ENCODE assay signal across 1 cellular context in the genomic region with DNA sequence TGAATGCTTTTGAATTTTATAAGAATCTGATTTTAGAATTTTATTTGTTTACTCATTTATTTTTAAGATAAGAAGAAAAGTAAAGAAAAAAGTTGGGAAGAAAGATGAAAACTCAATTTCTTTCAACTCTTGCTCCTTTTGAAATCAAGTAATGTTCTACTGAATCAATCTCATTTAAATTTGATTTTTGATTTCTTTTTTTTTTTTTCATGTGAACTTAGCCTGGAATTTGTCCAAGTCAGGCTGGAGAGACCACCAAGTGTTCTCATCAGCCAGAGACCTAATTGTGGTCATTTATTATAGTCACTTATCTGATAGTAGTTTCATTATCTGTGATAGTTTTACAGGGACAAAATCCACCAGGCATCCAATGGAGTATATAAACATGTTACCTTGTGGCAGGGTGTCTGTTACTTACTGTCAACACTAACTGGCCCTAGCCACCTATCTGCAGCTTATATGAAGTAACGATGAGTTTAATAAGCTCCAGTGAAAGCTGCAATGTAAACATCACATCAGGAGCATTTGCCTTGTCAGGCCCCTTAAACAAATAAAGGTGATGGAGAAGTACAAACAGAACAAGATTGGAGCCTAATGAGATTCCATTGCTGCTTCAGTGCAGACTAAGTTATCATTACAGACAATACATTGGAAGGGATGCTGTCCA.
TF ChIP-seq lines count a peak whose summit lies in the region.

No MANE protein-coding gene starts in this region.

TF ChIP-seq in HEK293, 187 proteins besides CTCF, POLR2A, EP300 and RAD21 (continued from another document):
- TF ChIP-seq, protein P1, sequence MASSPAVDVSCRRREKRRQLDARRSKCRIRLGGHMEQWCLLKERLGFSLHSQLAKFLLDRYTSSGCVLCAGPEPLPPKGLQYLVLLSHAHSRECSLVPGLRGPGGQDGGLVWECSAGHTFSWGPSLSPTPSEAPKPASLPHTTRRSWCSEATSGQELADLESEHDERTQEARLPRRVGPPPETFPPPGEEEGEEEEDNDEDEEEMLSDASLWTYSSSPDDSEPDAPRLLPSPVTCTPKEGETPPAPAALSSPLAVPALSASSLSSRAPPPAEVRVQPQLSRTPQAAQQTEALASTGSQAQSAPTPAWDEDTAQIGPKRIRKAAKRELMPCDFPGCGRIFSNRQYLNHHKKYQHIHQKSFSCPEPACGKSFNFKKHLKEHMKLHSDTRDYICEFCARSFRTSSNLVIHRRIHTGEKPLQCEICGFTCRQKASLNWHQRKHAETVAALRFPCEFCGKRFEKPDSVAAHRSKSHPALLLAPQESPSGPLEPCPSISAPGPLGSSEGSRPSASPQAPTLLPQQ (tag by site-specific recombination; IDR thresholded peaks at IDR 0.05) = no peak
- TF ChIP-seq ZNF473 (tag by site-specific recombination; IDR thresholded peaks at IDR 0.05) (no peak), ZNF658 (tag by site-specific recombination; IDR thresholded peaks at IDR 0.05) (no peak), ZNF785 (tag by site-specific recombination; IDR thresholded peaks at IDR 0.05) (no peak), ZNF341 (tag by site-specific recombination; IDR thresholded peaks at IDR 0.05; ENCODE audit: low read depth) (no peak), ZFP41 (tag by site-specific recombination; IDR thresholded peaks at IDR 0.05; ENCODE audit: borderline replicate concordance) (no peak), ZNF777 (tag by site-specific recombination; IDR thresholded peaks at IDR 0.05; ENCODE audit: borderline replicate concordance) (no peak), WT1 (tag by site-specific recombination; IDR thresholded peaks at IDR 0.05) (peak; percentile 92), ZNF654 (tag by site-specific recombination; IDR thresholded peaks at IDR 0.05; ENCODE audit: low read depth) (no peak), GLIS2 (tag by site-specific recombination; IDR thresholded peaks at IDR 0.05) (no peak), ZNF76 (tag by site-specific recombination; IDR thresholded peaks at IDR 0.05; ENCODE audit: borderline replicate concordance, low read depth) (no peak), SCRT1 (tag by site-specific recombination; IDR thresholded peaks at IDR 0.05; ENCODE audit: borderline replicate concordance) (peak; percentile 52; the same call in 1 of the 2 replicates), ZNF433 (tag by site-specific recombination; IDR thresholded peaks at IDR 0.05; ENCODE audit: low read depth) (no peak), ZNF133 (tag by site-specific recombination; IDR thresholded peaks at IDR 0.05) (no peak), SETDB1 (IDR thresholded peaks at IDR 0.05; ENCODE audit: insufficient read length, low read length) (no peak), ZNF10 (tag by site-specific recombination; IDR thresholded peaks at IDR 0.05) (peak; percentile 62; the same call in 1 of the 2 replicates), ZNF2 (tag by site-specific recombination; IDR thresholded peaks at IDR 0.05) (0 out of 2 replicates have a peak, but pooled peaks have one; percentile 34), TRIM28 (IDR thresholded peaks at IDR 0.05; ENCODE audit: borderline replicate concordance, low read length) (peak; percentile 78; the same call in 1 of the 2 replicates), ZNF701 (tag by site-specific recombination; IDR thresholded peaks at IDR 0.05) (no peak), EGR2 (tag by site-specific recombination; IDR thresholded peaks at IDR 0.05; ENCODE audit: low read depth) (no peak), ZNF624 (tag by site-specific recombination; IDR thresholded peaks at IDR 0.05) (no peak), ZNF560 (tag by site-specific recombination; IDR thresholded peaks at IDR 0.05; ENCODE audit: borderline replicate concordance) (no peak), INSM2 (tag by site-specific recombination; IDR thresholded peaks at IDR 0.05) (no peak), ZNF174 (tag by site-specific recombination; IDR thresholded peaks at IDR 0.05) (no peak), ZNF580 (tag by site-specific recombination; IDR thresholded peaks at IDR 0.05) (peak; percentile 95), ZNF132 (tag by site-specific recombination; IDR thresholded peaks at IDR 0.05; ENCODE audit: borderline replicate concordance) (no peak), ZNF146 (tag by site-specific recombination; IDR thresholded peaks at IDR 0.05) (peak; percentile 21; the same call in 1 of the 2 replicates), ZSCAN16 (tag by site-specific recombination; IDR thresholded peaks at IDR 0.05) (no peak), KLF16 (tag by site-specific recombination; IDR thresholded peaks at IDR 0.05) (0 out of 2 replicates have a peak, but pooled peaks have one; percentile 18), REPIN1 (tag by site-specific recombination; IDR thresholded peaks at IDR 0.05; ENCODE audit: low read depth) (no peak), MEIS1 (CRISPR knock-in tag; IDR thresholded peaks at IDR 0.05; ENCODE audit: borderline replicate concordance) (no peak), ZNF184 (tag by site-specific recombination; IDR thresholded peaks at IDR 0.05) (no peak), ZNF571 (tag by site-specific recombination; IDR thresholded peaks at IDR 0.05) (no peak), ZNF350 (tag by site-specific recombination; IDR thresholded peaks at IDR 0.05) (no peak), ZNF335 (tag by site-specific recombination; conservative IDR thresholded peaks at IDR 0.05) (no peak; the same call in 1 of the 2 replicates), ZNF610 (tag by site-specific recombination; IDR thresholded peaks at IDR 0.05; ENCODE audit: borderline replicate concordance) (peak; percentile 75; the same call in 1 of the 2 replicates), ZNF514 (tag by site-specific recombination; IDR thresholded peaks at IDR 0.05) (no peak), ZNF629 (tag by site-specific recombination; IDR thresholded peaks at IDR 0.05) (peak; percentile 48; the same call in 1 of the 2 replicates), SP2 (tag by site-specific recombination; IDR thresholded peaks at IDR 0.05) (no peak), PRDM1 (tag by site-specific recombination; IDR thresholded peaks at IDR 0.05) (no peak), ZNF600 (tag by site-specific recombination; IDR thresholded peaks at IDR 0.05) (no peak), ZNF544 (tag by site-specific recombination; IDR thresholded peaks at IDR 0.05) (no peak), ZNF24 (tag by site-specific recombination; IDR thresholded peaks at IDR 0.05) (0 out of 2 replicates have a peak, but pooled peaks have one; percentile 18), ZNF426 (tag by site-specific recombination; IDR thresholded peaks at IDR 0.05) (no peak), YY2 (tag by site-specific recombination; IDR thresholded peaks at IDR 0.05) (no peak), ZNF660 (tag by site-specific recombination; IDR thresholded peaks at IDR 0.05) (no peak), GLI4 (tag by site-specific recombination; IDR thresholded peaks at IDR 0.05) (no peak), HOXC10 (CRISPR knock-in tag; IDR thresholded peaks at IDR 0.05) (no peak), ZNF510 (tag by site-specific recombination; IDR thresholded peaks at IDR 0.05; ENCODE audit: insufficient replicate concordance) (no peak)
- TF ChIP-seq, protein P2, sequence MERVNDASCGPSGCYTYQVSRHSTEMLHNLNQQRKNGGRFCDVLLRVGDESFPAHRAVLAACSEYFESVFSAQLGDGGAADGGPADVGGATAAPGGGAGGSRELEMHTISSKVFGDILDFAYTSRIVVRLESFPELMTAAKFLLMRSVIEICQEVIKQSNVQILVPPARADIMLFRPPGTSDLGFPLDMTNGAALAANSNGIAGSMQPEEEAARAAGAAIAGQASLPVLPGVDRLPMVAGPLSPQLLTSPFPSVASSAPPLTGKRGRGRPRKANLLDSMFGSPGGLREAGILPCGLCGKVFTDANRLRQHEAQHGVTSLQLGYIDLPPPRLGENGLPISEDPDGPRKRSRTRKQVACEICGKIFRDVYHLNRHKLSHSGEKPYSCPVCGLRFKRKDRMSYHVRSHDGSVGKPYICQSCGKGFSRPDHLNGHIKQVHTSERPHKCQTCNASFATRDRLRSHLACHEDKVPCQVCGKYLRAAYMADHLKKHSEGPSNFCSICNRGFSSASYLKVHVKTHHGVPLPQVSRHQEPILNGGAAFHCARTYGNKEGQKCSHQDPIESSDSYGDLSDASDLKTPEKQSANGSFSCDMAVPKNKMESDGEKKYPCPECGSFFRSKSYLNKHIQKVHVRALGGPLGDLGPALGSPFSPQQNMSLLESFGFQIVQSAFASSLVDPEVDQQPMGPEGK (tag by site-specific recombination; IDR thresholded peaks at IDR 0.05) = no peak
- TF ChIP-seq, protein P3, sequence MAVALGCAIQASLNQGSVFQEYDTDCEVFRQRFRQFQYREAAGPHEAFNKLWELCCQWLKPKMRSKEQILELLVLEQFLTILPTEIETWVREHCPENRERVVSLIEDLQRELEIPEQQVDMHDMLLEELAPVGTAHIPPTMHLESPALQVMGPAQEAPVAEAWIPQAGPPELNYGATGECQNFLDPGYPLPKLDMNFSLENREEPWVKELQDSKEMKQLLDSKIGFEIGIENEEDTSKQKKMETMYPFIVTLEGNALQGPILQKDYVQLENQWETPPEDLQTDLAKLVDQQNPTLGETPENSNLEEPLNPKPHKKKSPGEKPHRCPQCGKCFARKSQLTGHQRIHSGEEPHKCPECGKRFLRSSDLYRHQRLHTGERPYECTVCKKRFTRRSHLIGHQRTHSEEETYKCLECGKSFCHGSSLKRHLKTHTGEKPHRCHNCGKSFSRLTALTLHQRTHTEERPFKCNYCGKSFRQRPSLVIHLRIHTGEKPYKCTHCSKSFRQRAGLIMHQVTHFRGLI (tag by site-specific recombination; IDR thresholded peaks at IDR 0.05) = peak; percentile 40; the same call in 1 of the 2 replicates
- TF ChIP-seq, protein P4, sequence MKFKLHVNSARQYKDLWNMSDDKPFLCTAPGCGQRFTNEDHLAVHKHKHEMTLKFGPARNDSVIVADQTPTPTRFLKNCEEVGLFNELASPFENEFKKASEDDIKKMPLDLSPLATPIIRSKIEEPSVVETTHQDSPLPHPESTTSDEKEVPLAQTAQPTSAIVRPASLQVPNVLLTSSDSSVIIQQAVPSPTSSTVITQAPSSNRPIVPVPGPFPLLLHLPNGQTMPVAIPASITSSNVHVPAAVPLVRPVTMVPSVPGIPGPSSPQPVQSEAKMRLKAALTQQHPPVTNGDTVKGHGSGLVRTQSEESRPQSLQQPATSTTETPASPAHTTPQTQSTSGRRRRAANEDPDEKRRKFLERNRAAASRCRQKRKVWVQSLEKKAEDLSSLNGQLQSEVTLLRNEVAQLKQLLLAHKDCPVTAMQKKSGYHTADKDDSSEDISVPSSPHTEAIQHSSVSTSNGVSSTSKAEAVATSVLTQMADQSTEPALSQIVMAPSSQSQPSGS (tag by site-specific recombination; IDR thresholded peaks at IDR 0.05; ENCODE audit: low read depth) = peak; percentile 63
- TF ChIP-seq, protein P5, sequence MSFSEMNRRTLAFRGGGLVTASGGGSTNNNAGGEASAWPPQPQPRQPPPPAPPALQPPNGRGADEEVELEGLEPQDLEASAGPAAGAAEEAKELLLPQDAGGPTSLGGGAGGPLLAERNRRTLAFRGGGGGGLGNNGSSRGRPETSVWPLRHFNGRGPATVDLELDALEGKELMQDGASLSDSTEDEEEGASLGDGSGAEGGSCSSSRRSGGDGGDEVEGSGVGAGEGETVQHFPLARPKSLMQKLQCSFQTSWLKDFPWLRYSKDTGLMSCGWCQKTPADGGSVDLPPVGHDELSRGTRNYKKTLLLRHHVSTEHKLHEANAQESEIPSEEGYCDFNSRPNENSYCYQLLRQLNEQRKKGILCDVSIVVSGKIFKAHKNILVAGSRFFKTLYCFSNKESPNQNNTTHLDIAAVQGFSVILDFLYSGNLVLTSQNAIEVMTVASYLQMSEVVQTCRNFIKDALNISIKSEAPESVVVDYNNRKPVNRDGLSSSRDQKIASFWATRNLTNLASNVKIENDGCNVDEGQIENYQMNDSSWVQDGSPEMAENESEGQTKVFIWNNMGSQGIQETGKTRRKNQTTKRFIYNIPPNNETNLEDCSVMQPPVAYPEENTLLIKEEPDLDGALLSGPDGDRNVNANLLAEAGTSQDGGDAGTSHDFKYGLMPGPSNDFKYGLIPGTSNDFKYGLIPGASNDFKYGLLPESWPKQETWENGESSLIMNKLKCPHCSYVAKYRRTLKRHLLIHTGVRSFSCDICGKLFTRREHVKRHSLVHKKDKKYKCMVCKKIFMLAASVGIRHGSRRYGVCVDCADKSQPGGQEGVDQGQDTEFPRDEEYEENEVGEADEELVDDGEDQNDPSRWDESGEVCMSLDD (tag by site-specific recombination; IDR thresholded peaks at IDR 0.05) = no peak
